ENCODE assay signal across 1 cellular context in the genomic region with DNA sequence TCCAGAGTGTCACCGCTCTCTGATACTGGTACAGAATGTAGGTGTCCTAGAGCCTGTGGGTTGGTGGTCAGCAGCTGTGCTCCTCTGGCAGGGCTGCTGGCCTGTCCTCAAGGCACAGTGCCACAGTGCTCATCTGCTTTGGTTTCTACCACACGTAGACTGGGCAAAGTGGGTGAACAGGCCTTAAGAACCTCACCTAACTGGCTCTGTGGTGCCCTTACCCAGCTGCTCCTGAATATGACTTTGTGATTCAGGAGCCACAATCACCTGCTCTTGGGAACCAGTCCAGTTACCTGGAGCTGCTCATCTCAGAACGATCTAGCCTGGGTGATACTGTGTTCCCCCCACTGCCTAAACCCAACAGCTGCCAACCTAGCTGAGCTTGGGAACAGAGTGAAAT.
TF ChIP-seq lines count a peak whose summit lies in the region.

No MANE protein-coding gene starts in this region.

TF ChIP-seq in HepG2, 621 proteins besides CTCF, POLR2A, EP300 and RAD21:
- TF ChIP-seq ZNF138 (CRISPR knock-in tag; IDR thresholded peaks at IDR 0.05; ENCODE audit: low read depth) (no peak), NFKBIZ (CRISPR knock-in tag; IDR thresholded peaks at IDR 0.05) (no peak), HNRNPK (IDR thresholded peaks at IDR 0.05; ENCODE audit: low read depth, low read length, poor library complexity, severe bottlenecking) (no peak), ELF4 (CRISPR knock-in tag; IDR thresholded peaks at IDR 0.05; ENCODE audit: borderline replicate concordance) (no peak), HMGXB4 (CRISPR knock-in tag; IDR thresholded peaks at IDR 0.05; ENCODE audit: borderline replicate concordance in 1 of 2, low read depth in 1 of 2) (no peak), NR2F2 (IDR thresholded peaks at IDR 0.05; ENCODE audit: borderline replicate concordance, low read depth) (no peak), NFATC3 (CRISPR knock-in tag; IDR thresholded peaks at IDR 0.05) (no peak), TFDP2 (CRISPR knock-in tag; IDR thresholded peaks at IDR 0.05) (no peak), EED (CRISPR knock-in tag; IDR thresholded peaks at IDR 0.05) (no peak), PRPF4 (IDR thresholded peaks at IDR 0.05; ENCODE audit: low read depth, low read length, poor library complexity, severe bottlenecking) (no peak), ZNF839 (CRISPR knock-in tag; IDR thresholded peaks at IDR 0.05; ENCODE audit: borderline replicate concordance) (no peak), ZNF432 (CRISPR knock-in tag; IDR thresholded peaks at IDR 0.05; ENCODE audit: borderline replicate concordance) (no peak), ZBTB7A (CRISPR knock-in tag; IDR thresholded peaks at IDR 0.05) (no peak), ZNF543 (CRISPR knock-in tag; IDR thresholded peaks at IDR 0.05) (no peak)
- TF ChIP-seq, protein P1, sequence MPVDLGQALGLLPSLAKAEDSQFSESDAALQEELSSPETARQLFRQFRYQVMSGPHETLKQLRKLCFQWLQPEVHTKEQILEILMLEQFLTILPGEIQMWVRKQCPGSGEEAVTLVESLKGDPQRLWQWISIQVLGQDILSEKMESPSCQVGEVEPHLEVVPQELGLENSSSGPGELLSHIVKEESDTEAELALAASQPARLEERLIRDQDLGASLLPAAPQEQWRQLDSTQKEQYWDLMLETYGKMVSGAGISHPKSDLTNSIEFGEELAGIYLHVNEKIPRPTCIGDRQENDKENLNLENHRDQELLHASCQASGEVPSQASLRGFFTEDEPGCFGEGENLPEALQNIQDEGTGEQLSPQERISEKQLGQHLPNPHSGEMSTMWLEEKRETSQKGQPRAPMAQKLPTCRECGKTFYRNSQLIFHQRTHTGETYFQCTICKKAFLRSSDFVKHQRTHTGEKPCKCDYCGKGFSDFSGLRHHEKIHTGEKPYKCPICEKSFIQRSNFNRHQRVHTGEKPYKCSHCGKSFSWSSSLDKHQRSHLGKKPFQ (CRISPR knock-in tag; IDR thresholded peaks at IDR 0.05; ENCODE audit: insufficient replicate concordance), result no peak
- TF ChIP-seq, protein P2, sequence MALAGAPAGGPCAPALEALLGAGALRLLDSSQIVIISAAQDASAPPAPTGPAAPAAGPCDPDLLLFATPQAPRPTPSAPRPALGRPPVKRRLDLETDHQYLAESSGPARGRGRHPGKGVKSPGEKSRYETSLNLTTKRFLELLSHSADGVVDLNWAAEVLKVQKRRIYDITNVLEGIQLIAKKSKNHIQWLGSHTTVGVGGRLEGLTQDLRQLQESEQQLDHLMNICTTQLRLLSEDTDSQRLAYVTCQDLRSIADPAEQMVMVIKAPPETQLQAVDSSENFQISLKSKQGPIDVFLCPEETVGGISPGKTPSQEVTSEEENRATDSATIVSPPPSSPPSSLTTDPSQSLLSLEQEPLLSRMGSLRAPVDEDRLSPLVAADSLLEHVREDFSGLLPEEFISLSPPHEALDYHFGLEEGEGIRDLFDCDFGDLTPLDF (CRISPR knock-in tag; IDR thresholded peaks at IDR 0.05), result no peak
- TF ChIP-seq, protein P3, sequence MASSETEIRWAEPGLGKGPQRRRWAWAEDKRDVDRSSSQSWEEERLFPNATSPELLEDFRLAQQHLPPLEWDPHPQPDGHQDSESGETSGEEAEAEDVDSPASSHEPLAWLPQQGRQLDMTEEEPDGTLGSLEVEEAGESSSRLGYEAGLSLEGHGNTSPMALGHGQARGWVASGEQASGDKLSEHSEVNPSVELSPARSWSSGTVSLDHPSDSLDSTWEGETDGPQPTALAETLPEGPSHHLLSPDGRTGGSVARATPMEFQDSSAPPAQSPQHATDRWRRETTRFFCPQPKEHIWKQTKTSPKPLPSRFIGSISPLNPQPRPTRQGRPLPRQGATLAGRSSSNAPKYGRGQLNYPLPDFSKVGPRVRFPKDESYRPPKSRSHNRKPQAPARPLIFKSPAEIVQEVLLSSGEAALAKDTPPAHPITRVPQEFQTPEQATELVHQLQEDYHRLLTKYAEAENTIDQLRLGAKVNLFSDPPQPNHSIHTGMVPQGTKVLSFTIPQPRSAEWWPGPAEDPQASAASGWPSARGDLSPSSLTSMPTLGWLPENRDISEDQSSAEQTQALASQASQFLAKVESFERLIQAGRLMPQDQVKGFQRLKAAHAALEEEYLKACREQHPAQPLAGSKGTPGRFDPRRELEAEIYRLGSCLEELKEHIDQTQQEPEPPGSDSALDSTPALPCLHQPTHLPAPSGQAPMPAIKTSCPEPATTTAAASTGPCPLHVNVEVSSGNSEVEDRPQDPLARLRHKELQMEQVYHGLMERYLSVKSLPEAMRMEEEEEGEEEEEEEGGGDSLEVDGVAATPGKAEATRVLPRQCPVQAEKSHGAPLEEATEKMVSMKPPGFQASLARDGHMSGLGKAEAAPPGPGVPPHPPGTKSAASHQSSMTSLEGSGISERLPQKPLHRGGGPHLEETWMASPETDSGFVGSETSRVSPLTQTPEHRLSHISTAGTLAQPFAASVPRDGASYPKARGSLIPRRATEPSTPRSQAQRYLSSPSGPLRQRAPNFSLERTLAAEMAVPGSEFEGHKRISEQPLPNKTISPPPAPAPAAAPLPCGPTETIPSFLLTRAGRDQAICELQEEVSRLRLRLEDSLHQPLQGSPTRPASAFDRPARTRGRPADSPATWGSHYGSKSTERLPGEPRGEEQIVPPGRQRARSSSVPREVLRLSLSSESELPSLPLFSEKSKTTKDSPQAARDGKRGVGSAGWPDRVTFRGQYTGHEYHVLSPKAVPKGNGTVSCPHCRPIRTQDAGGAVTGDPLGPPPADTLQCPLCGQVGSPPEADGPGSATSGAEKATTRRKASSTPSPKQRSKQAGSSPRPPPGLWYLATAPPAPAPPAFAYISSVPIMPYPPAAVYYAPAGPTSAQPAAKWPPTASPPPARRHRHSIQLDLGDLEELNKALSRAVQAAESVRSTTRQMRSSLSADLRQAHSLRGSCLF (CRISPR knock-in tag; IDR thresholded peaks at IDR 0.05; ENCODE audit: borderline replicate concordance), result no peak
